Comparison of ENCODE assay signal across 8 cellular contexts in the genomic region with DNA sequence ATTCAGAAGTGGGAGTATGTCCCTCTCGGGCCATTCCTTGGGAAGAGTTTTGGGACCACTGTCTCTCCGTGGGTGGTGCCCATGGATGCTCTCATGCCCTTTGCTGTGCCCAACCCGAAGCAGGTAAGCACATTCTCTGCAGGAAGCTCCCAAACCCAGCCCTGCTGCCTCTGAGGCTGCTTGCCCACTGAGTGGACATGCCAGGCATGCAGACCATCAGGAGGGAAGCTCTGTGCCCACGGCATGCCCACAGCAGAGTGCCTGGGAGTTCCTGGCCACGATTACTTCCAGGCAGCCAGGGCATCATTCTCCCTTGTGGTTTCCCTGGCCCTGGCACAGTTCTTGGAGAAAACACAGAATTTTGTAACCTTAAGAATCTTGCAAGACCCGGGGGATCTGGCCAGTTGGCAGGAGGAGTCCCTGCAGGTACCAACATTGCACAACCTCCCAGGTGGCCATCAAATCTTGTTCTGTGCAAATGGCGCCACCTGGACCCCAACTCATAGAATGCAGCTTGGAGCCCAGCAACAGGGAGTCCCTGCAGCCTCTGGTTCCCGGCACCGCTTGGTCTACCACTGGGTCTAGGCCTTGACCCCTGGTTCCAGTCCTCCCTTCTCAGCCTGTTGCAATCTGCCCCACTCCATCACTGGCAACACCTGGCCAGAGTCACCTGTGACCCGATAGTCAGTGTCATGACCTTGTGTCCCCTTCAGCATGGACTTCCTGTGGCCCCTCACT. TPM values are rescaled to one million over a fixed set of nuclear protein-coding genes. Genes with fewer than 3 reads are reported as not detected.
DNase-seq lines count a peak whose midpoint lies in the region; ATAC-seq and TF ChIP-seq lines count a peak whose summit lies in the region.

No MANE protein-coding gene starts in this region.

- no peaks in the 10 kb centered on the region for H3K9me3 Mint-ChIP-seq in CD4-positive, alpha-beta T cell
- H3K9me3 Mint-ChIP-seq in brain: peaks cover 0 to 3% (median 0%) of the 10 kb centered on the region in 5 experiments

- peak; percentile 64 for TF ChIP-seq CTCF in CD4-positive, alpha-beta T cell (IDR thresholded peaks at IDR 0.05)
- peak; percentile 85 for TF ChIP-seq CTCF in Loucy (conservative IDR thresholded peaks at IDR 0.05; ENCODE audit: low read length)
- peak; percentile 67 to 81 for TF ChIP-seq CTCF in brain (conservative IDR thresholded peaks at IDR 0.05)

- peak; percentile 52 to 77 (median 60) for DNase-seq in CD4-positive, alpha-beta T cell
- DNase-seq in UCSD-AML1 (lab: John Stamatoyannopoulos, UW; ENCODE audit: unreplicated experiment): peak; percentile 67
- peak in 1 of 2 donors; percentile 75 for DNase-seq in left colon
- peak; percentile 58 to 63 for DNase-seq in stimulated activated CD4-positive, alpha-beta T cell treated with anti-CD3 and anti-CD28 coated beads, Interleukin-4, amount 100 ng/mL, for 48 hours (ENCODE audit: low read depth in 2 of 2)

- H3K4me1 ChIP-seq in Loucy (ENCODE audit: insufficient read depth, low read length, poor library complexity, severe bottlenecking): no peaks in the 10 kb centered on the region

- no peaks in the 10 kb centered on the region for H4K20me1 ChIP-seq in Loucy (ENCODE audit: insufficient read depth, low read length, poor library complexity, severe bottlenecking)

- H3K9ac ChIP-seq in Loucy (ENCODE audit: low read depth, low read length, poor library complexity, severe bottlenecking): no peak overlapping the region

- H3K4me3 Mint-ChIP-seq in CD4-positive, alpha-beta T cell: no peak overlapping the region
- no peak overlapping the region for H3K4me3 Mint-ChIP-seq in brain

- H3K79me2 ChIP-seq in Loucy (ENCODE audit: insufficient read depth, low read length): no peaks in the 10 kb centered on the region

- POLR2A ChIA-PET in CD4-positive, alpha-beta T cell (lab: Charles Lee): interaction anchor here (0.6 to 1.0 kb wide), 3 partner anchors 113 to 276 kb away, joined by 3 to 6 read pairs (median 3); a partner anchor contains a TSS

- H3K4me1 Mint-ChIP-seq in CD4-positive, alpha-beta T cell (ENCODE audit: low read depth): no peaks in the 10 kb centered on the region
- H3K4me1 Mint-ChIP-seq in brain: no peaks in the 10 kb centered on the region

- H2AFZ ChIP-seq in Loucy (ENCODE audit: low read length): no peak overlapping the region

- peak; percentile 77 for ATAC-seq in CD4-positive, alpha-beta T cell (ENCODE audit: poor library complexity)
- ATAC-seq in GM19395 (IDR thresholded peaks at IDR 0.05; ENCODE audit: unreplicated experiment): peak; percentile 72
- ATAC-seq in left colon: peak; percentile 94
- no peak for ATAC-seq in HG03108 (IDR thresholded peaks at IDR 0.05; ENCODE audit: unreplicated experiment)

- intact Hi-C loops in CD4-positive, alpha-beta T cell (cut with DNase I, micrococcal nuclease): loop anchor here (1.0 to 2.0 kb wide), 4 partner anchors 112 to 792 kb away; no protein-coding TSS in a partner anchor
- intact Hi-C loops in left colon (cut with DNase I, micrococcal nuclease): no loop called here

- no peaks in the 10 kb centered on the region for H3K9me2 ChIP-seq in Loucy (replicated peaks; ENCODE audit: low read depth, low read length)

- H3K27me3 Mint-ChIP-seq in CD4-positive, alpha-beta T cell: no peaks in the 10 kb centered on the region
- no peaks in the 10 kb centered on the region for H3K27me3 Mint-ChIP-seq in brain

- no peaks in the 10 kb centered on the region for H3F3A ChIP-seq in Loucy (ENCODE audit: low read depth)

- no peak overlapping the region for H3K27ac Mint-ChIP-seq in CD4-positive, alpha-beta T cell
- H3K27ac Mint-ChIP-seq in brain: peak overlapping the region in 1 of 5 experiments; percentile 3

- H3K4me2 ChIP-seq in Loucy (ENCODE audit: low read depth, low read length, poor library complexity, severe bottlenecking): no peak overlapping the region

- H3K27ac ChIP-seq in CD4-positive, alpha-beta T cell (ENCODE audit: low read depth, low read length): no peak overlapping the region

- peaks cover 15% of the 10 kb centered on the region for H3K36me3 Mint-ChIP-seq in CD4-positive, alpha-beta T cell (ENCODE audit: low read depth)
- peaks cover 36% of the 10 kb centered on the region for H3K36me3 Mint-ChIP-seq in brain

- no peaks in the 10 kb centered on the region; the same call in 1 of the 2 replicates for H3K36me3 ChIP-seq in Loucy (ENCODE audit: insufficient read depth, low read length)

- CTCF ChIA-PET in CD4-positive, alpha-beta T cell (lab: Charles Lee): interaction anchor here (0.6 to 2.3 kb wide), 5 partner anchors 38 to 791 kb away, joined by 3 to 17 read pairs (median 3); no protein-coding TSS in a partner anchor

- H3K9me3 ChIP-seq in CD4-positive, alpha-beta T cell (ENCODE audit: control insufficient read depth, low read length): no peaks in the 10 kb centered on the region
- no peaks in the 10 kb centered on the region for H3K9me3 ChIP-seq in Loucy (ENCODE audit: insufficient read depth, low read depth, low read length)

- H3K4me3 ChIP-seq in Loucy (ENCODE audit: low read length, poor library complexity, severe bottlenecking): no peak overlapping the region

- no peaks in the 10 kb centered on the region for H3K27me3 ChIP-seq in CD4-positive, alpha-beta T cell (ENCODE audit: control insufficient read depth, insufficient read depth, low read length)
- H3K27me3 ChIP-seq in Loucy (ENCODE audit: insufficient read depth, low read length, poor library complexity, severe bottlenecking): no peaks in the 10 kb centered on the region

RNA-seq across cellular contexts. Expression of a gene that starts 20.4 kb away (rescaled TPM):
- total RNA-seq in CD4-positive, alpha-beta T cell: 1 to 10 TPM; 2.5 to 2.6 TPM
- polyA plus RNA-seq in brain (ENCODE audit: insufficient read depth, low read depth, low replicate concordance): 5.0 TPM
- total RNA-seq in left colon: 10 to 100 TPM; 20.5 to 22.4 TPM

Comparison
In these comparisons a context has a peak if more than half of its experiments do, and no peak if none do; other contexts are left out.
1. RNA of a gene that starts 20.4 kb away (total RNA-seq): 20.5 to 22.4 TPM in left colon; 2.5 to 2.6 TPM in CD4-positive, alpha-beta T cell; every median in the first group is over 4 times any median in the second.
2. intact Hi-C loops: an anchor here in CD4-positive, alpha-beta T cell (1.0 to 2.0 kb wide); none called in left colon.
3. Peak in every context shown above with its lines, with median percentiles within 50 percentile points of each other: CTCF ChIP-seq.